In the genomic region with DNA sequence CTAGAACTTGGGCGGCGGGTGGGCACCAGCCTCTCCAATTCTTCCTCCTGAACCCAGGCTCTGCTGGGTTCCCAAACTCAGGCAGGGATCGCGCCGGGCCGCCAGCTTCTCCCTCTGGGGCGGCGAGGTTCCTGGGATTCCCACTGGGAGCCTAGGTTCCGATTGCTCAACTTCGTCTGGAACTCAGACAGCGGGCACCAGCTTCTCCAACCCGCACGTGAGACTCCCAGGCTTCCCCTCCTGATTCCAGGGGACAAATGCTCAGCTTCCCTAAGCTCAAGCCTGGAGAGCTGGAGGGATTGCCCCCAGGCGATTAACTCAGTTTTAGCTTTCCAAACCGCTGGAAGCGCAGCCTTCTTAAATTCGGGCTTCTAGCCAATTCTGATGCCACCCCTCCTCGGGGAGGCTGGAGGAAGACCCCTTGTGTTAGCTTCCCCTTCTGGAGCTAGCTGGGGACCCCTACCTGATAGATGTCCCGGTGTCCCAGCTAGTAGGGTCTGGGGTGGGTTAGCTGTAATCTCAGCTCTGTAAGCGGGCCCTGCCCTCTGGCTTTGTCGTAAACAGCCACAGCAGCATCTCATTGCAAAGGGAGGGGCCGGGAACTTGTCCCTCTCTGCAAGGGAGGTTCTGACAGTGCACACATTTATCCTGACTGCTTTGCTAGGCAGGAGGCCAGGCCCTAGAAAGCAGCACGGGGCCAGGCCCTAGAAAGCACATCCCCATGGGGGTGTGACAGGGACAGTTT, we compare ENCODE assay signal across 8 cellular contexts. TPM values are rescaled to one million over a fixed set of nuclear protein-coding genes. Genes with fewer than 3 reads are reported as not detected.
A peak's percentile ranks its signal among the peaks of the same experiment; 100 is the strongest.
DNase-seq lines count a peak whose midpoint lies in the region; ATAC-seq and TF ChIP-seq lines count a peak whose summit lies in the region.

No MANE protein-coding gene starts in this region.

- peak overlapping the region; percentile 47 for H3K9ac ChIP-seq in OCI-LY3 (ENCODE audit: low read length)

- H3K9me3 Mint-ChIP-seq in osteocyte (ENCODE audit: unreplicated experiment), result no peaks in the 10 kb centered on the region

- no peaks in the 10 kb centered on the region for H4K20me1 ChIP-seq in OCI-LY3 (ENCODE audit: insufficient read depth, low read length)

- H3K79me2 ChIP-seq in OCI-LY3 (ENCODE audit: low read length), result 0 out of 2 replicates have a peak, but pooled peaks cover 5% of the 10 kb centered on the region

- H3K4me1 ChIP-seq in OCI-LY3 (ENCODE audit: low read length), result peaks cover 11% of the 10 kb centered on the region

- peak; percentile 38 for DNase-seq in epidermal melanocyte (ENCODE audit: insufficient read length, low spot score)
- no peak for DNase-seq in osteocyte (ENCODE audit: extremely low spot score, unreplicated experiment)
- DNase-seq in GM19240 (ENCODE audit: insufficient read length, low spot score), result no peak
- no peak for DNase-seq in SHP77 treated with DMSO at 0.1 percent for 48 hours (lab: John Stamatoyannopoulos, UW)
- no peak for DNase-seq in NCI-H2029 treated with DMSO at 0.1 percent for 48 hours (lab: John Stamatoyannopoulos, UW)
- no peak for DNase-seq in activated CD4-positive, alpha-beta T cell treated with anti-CD3 and anti-CD28 coated beads, Interleukin-2, amount 50 U/mL, for 4 hours

- TF ChIP-seq CTCF in OCI-LY3 (IDR thresholded peaks at IDR 0.05; ENCODE audit: low read depth, low read length), result no peak
- TF ChIP-seq CTCF in osteocyte (IDR thresholded peaks at IDR 0.05), result no peak

- H3K27me3 Mint-ChIP-seq in osteocyte (ENCODE audit: unreplicated experiment), result no peaks in the 10 kb centered on the region

- peaks cover 17% of the 10 kb centered on the region for H3K4me1 Mint-ChIP-seq in osteocyte (ENCODE audit: unreplicated experiment)

- H3K4me3 Mint-ChIP-seq in osteocyte (ENCODE audit: unreplicated experiment), result peak overlapping the region; percentile 78

- H3K27me3 ChIP-seq in OCI-LY3 (ENCODE audit: low read depth, low read length), result no peaks in the 10 kb centered on the region

- H3K27ac ChIP-seq in OCI-LY3 (ENCODE audit: low read length), result no peak overlapping the region

- peaks cover 10% of the 10 kb centered on the region for H3K36me3 Mint-ChIP-seq in osteocyte (ENCODE audit: unreplicated experiment)

- peak; percentile 3 for ATAC-seq in GM18909 (IDR thresholded peaks at IDR 0.05; ENCODE audit: poor library complexity, unreplicated experiment)

- no peak overlapping the region for H2AFZ ChIP-seq in OCI-LY3 (ENCODE audit: low read depth, low read length)

- no peaks in the 10 kb centered on the region for H3K36me3 ChIP-seq in OCI-LY3 (replicated peaks; ENCODE audit: low read depth, low read length)

- peak overlapping the region; percentile 77 for H3K4me3 ChIP-seq in OCI-LY3 (ENCODE audit: low read length)

- H3K27ac Mint-ChIP-seq in osteocyte (ENCODE audit: unreplicated experiment), result no peak overlapping the region

- H3K9me3 ChIP-seq in OCI-LY3 (ENCODE audit: insufficient read depth, low read length), result no peaks in the 10 kb centered on the region

- H3K4me2 ChIP-seq in OCI-LY3 (ENCODE audit: low read length), result peak overlapping the region; percentile 96

RNA-seq across cellular contexts. Expression of a gene that starts 0.7 kb away (rescaled TPM):
- 33.3 and 39.2 TPM in 2 replicates for total RNA-seq in osteocyte

RNA-seq across cellular contexts. Expression of a gene that starts 7.2 kb away (rescaled TPM):
- 84.4 and 93.5 TPM in 2 replicates for total RNA-seq in osteocyte

RNA-seq across cellular contexts. Expression of a gene that starts 12.4 kb away (rescaled TPM):
- total RNA-seq in osteocyte, result 107 and 129 TPM in 2 replicates

RNA-seq across cellular contexts. Expression of a gene that starts 34.3 kb away (rescaled TPM):
- 2.1 and 2.5 TPM in 2 replicates for total RNA-seq in osteocyte
